8 cellular contexts compared by ENCODE assay signal in genomic region chr16:81095653-81095952, GRCh38. TPM values are rescaled to one million over a fixed set of nuclear protein-coding genes. Genes with fewer than 3 reads are reported as not detected.
DNase-seq lines count a peak whose midpoint lies in the region; ATAC-seq and TF ChIP-seq lines count a peak whose summit lies in the region.

No MANE protein-coding gene starts in this region.

- no peak overlapping the region for H4K91ac ChIP-seq in neuronal stem cell (ENCODE audit: low read depth, low read length, poor library complexity)

- no peak for TF ChIP-seq EP300 in SK-N-SH (IDR thresholded peaks at IDR 0.05; ENCODE audit: borderline replicate concordance in 1 of 2, low read depth in 1 of 2, low read length in 1 of 2)

- no peak for TF ChIP-seq RAD21 in SK-N-SH (IDR thresholded peaks at IDR 0.05; ENCODE audit: low read length)

- peak overlapping the region; percentile 83 to 93 for H3K4me3 ChIP-seq in SK-N-SH (ENCODE audit: low read depth in 2 of 2, low read length in 1 of 2)
- H3K4me3 ChIP-seq in ectodermal cell (ENCODE audit: insufficient read depth, low read depth, low read length), result peak overlapping the region; percentile 64
- H3K4me3 ChIP-seq in neuronal stem cell (ENCODE audit: low read length in 2 of 2), result peak overlapping the region; percentile 90 to 95

- peaks cover 2% of the 10 kb centered on the region for H3K79me1 ChIP-seq in neuronal stem cell (ENCODE audit: low read depth, low read length)

- no peaks in the 10 kb centered on the region for H3K9me3 ChIP-seq in SK-N-SH
- H3K9me3 ChIP-seq in KOPT-K1 (ENCODE audit: insufficient read depth, low read length, poor library complexity, severe bottlenecking), result no peaks in the 10 kb centered on the region
- no peaks in the 10 kb centered on the region for H3K9me3 ChIP-seq in ectodermal cell (ENCODE audit: control insufficient read depth, low read length)
- H3K9me3 ChIP-seq in neuronal stem cell (replicated peaks in 1 of 2; ENCODE audit: control insufficient read depth in 2 of 2, insufficient read depth in 1 of 2, low read depth in 1 of 2, low read length in 2 of 2), result no peaks in the 10 kb centered on the region

- H3K14ac ChIP-seq in neuronal stem cell (ENCODE audit: low read length), result no peak overlapping the region

- peak overlapping the region; percentile 95 for H3K18ac ChIP-seq in neuronal stem cell (ENCODE audit: low read length)

- TF ChIP-seq CTCF in SK-N-SH (IDR thresholded peaks at IDR 0.05), result no peak

- H3K23ac ChIP-seq in neuronal stem cell (ENCODE audit: low read depth, low read length, poor library complexity), result peak overlapping the region; percentile 85

- no peaks in the 10 kb centered on the region for H3F3A ChIP-seq in SK-N-SH (replicated peaks; ENCODE audit: insufficient read depth)

- no peak; the same call in 2 of the 3 replicates for ATAC-seq in SK-N-SH treated with all-trans-retinoic acid at 6 μM for 48 hours

- no peak overlapping the region for H3K4ac ChIP-seq in neuronal stem cell (ENCODE audit: low read length)

- peak overlapping the region; percentile 81 for H3K9ac ChIP-seq in SK-N-SH
- H3K9ac ChIP-seq in neuronal stem cell (ENCODE audit: low read depth, low read length, poor library complexity), result peak overlapping the region; percentile 94

- H2BK5ac ChIP-seq in neuronal stem cell (ENCODE audit: low read length), result peak overlapping the region; percentile 98

- no peaks in the 10 kb centered on the region for H3K27me3 ChIP-seq in SK-N-SH (ENCODE audit: insufficient read depth)
- H3K27me3 ChIP-seq in ectodermal cell (ENCODE audit: control insufficient read depth, insufficient read depth, low read length, poor library complexity, severe bottlenecking), result no peaks in the 10 kb centered on the region
- H3K27me3 ChIP-seq in neuronal stem cell (ENCODE audit: control insufficient read depth in 3 of 3, insufficient read depth in 3 of 3, low read depth in 1 of 3, low read length in 3 of 3), result no peaks in the 10 kb centered on the region

- H3K4me1 ChIP-seq in SK-N-SH (ENCODE audit: control insufficient read depth in 1 of 2, insufficient read depth in 2 of 2, low read depth in 1 of 2, low read length in 1 of 2) (peaks cover 0 to 4% of the 10 kb centered on the region in 2 experiments; a peak in 1 of 4 replicates), ectodermal cell (ENCODE audit: control insufficient read depth, insufficient read depth, low read length) (no peaks in the 10 kb centered on the region), neuronal stem cell (ENCODE audit: control insufficient read depth in 2 of 2, insufficient read depth in 1 of 2, low read depth in 1 of 2, low read length in 2 of 2) (peaks cover 1 to 3% of the 10 kb centered on the region in 2 donors)

- no peaks in the 10 kb centered on the region for H4K20me1 ChIP-seq in SK-N-SH (ENCODE audit: insufficient read depth)

- H2BK12ac ChIP-seq in neuronal stem cell (ENCODE audit: low read length), result no peak overlapping the region

- DNase-seq in SK-N-SH, result no peak
- no peak for DNase-seq in neuronal stem cell (ENCODE audit: low spot score)
- DNase-seq in nucleus accumbens (lab: John Stamatoyannopoulos, UW), result no peak
- DNase-seq in NCI-H524 (lab: John Stamatoyannopoulos, UW), result no peak
- no peak for DNase-seq in LoVo (ENCODE audit: low spot score)

- no peak overlapping the region for H4K8ac ChIP-seq in neuronal stem cell (ENCODE audit: low read depth, low read length)

- H3K36me3 ChIP-seq in SK-N-SH (replicated peaks in 1 of 2; ENCODE audit: control insufficient read depth in 1 of 2, insufficient read depth in 2 of 2, low read length in 1 of 2) (peaks cover 0 to 14% of the 10 kb centered on the region in 2 experiments), KOPT-K1 (ENCODE audit: insufficient read depth, low read length) (peaks cover 3% of the 10 kb centered on the region; the same call in 1 of the 2 replicates), ectodermal cell (ENCODE audit: control insufficient read depth, insufficient read depth, low read length) (no peaks in the 10 kb centered on the region), neuronal stem cell (replicated peaks in 1 of 2; ENCODE audit: control insufficient read depth in 2 of 2, insufficient read depth in 2 of 2, low read length in 2 of 2) (peaks cover 0 to 38% of the 10 kb centered on the region in 2 donors)

- CTCF ChIA-PET in SK-N-SH (lab: Yijun Ruan, JAX), result no interaction called here

- POLR2A ChIA-PET in SK-N-SH (lab: Yijun Ruan, JAX), result no interaction called here

- peak overlapping the region; percentile 90 for H2AFZ ChIP-seq in SK-N-SH (ENCODE audit: low read depth)
- peak overlapping the region; percentile 97 for H2AFZ ChIP-seq in neuronal stem cell (ENCODE audit: low read length)

- H2AK5ac ChIP-seq in neuronal stem cell (ENCODE audit: low read depth, low read length), result no peak overlapping the region

- WGBS in SK-N-SH (ENCODE audit: low lambda C conversion rate), result 0% methylated on average over 5 of the region's 22 CpGs
- WGBS in ectodermal cell, 2 experiments, result 0% methylated on average over 22 of the region's 22 CpGs
- no CpG with 5 or more reads among the region's 22 CpGs for WGBS in neuronal stem cell (ENCODE audit: extremely low coverage in 2 of 2, insufficient read length in 2 of 2, insufficient replicate concordance in 1 of 2), 2 donors

- H3K4me2 ChIP-seq in SK-N-SH (peak overlapping the region; percentile 95), neuronal stem cell (ENCODE audit: insufficient read depth, low read length, poor library complexity, severe bottlenecking) (peak overlapping the region; percentile 56)

- H3K27ac ChIP-seq in SK-N-SH (ENCODE audit: low read depth in 2 of 2, low read length in 1 of 2), result peak overlapping the region; percentile 64; a peak in 3 of 4 replicates
- H3K27ac ChIP-seq in KOPT-K1 (ENCODE audit: low read depth, low read length, poor library complexity, severe bottlenecking), result peak overlapping the region; percentile 66
- H3K27ac ChIP-seq in ectodermal cell (ENCODE audit: insufficient read depth, low read depth, low read length, poor library complexity, severe bottlenecking), result peak overlapping the region; percentile 90
- H3K27ac ChIP-seq in neuronal stem cell (replicated peaks; ENCODE audit: low read length), result peak overlapping the region; percentile 79

- peaks cover 51% of the 10 kb centered on the region for H3K79me2 ChIP-seq in SK-N-SH (ENCODE audit: insufficient read depth)

- peak overlapping the region; percentile 81 for H2BK15ac ChIP-seq in neuronal stem cell (ENCODE audit: low read length)

- no peaks in the 10 kb centered on the region for H3K9me2 ChIP-seq in SK-N-SH

- peak overlapping the region; percentile 72 for H2BK120ac ChIP-seq in neuronal stem cell (ENCODE audit: low read depth, low read length)

TF ChIP-seq in SK-N-SH, 30 proteins besides CTCF, POLR2A, EP300 and RAD21 (continues in another document):
- no peak for TF ChIP-seq FOSL2 (IDR thresholded peaks at IDR 0.05; ENCODE audit: borderline replicate concordance, low read depth)
- TF ChIP-seq, protein P1, sequence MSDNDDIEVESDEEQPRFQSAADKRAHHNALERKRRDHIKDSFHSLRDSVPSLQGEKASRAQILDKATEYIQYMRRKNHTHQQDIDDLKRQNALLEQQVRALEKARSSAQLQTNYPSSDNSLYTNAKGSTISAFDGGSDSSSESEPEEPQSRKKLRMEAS (IDR thresholded peaks at IDR 0.05; ENCODE audit: low read depth), result no peak
- TF ChIP-seq SMC3 (IDR thresholded peaks at IDR 0.05; ENCODE audit: low read depth, low read length), result no peak

TF ChIP-seq in SK-N-SH treated with all-trans-retinoic acid at 6 μM for 48 hours, 23 proteins besides CTCF, POLR2A, EP300 and RAD21:
- TF ChIP-seq RARB (CRISPR knock-in tag; IDR thresholded peaks at IDR 0.05) (no peak), ISL1 (CRISPR knock-in tag; IDR thresholded peaks at IDR 0.05) (no peak), ZFP30 (CRISPR knock-in tag; IDR thresholded peaks at IDR 0.05) (no peak), CSDC2 (CRISPR knock-in tag; IDR thresholded peaks at IDR 0.05) (no peak), ZNF8 (CRISPR knock-in tag; IDR thresholded peaks at IDR 0.05) (no peak), ZNF565 (CRISPR knock-in tag; conservative IDR thresholded peaks at IDR 0.05; ENCODE audit: low read depth) (no peak), TOX (CRISPR knock-in tag; IDR thresholded peaks at IDR 0.05; ENCODE audit: borderline replicate concordance) (no peak), ZFP3 (CRISPR knock-in tag; IDR thresholded peaks at IDR 0.05) (no peak)

RNA-seq across cellular contexts. Expression of gene GCSH, which starts 0.6 kb away (rescaled TPM):
- polyA plus RNA-seq in SK-N-SH (2012; rRNA removed), result 20.7 and 21.6 TPM in 2 replicates
- 36.6 and 54.5 TPM in 2 replicates for polyA plus RNA-seq in SK-N-SH (2012; cell fraction: cytosol; rRNA removed)
- 7.4 and 9.7 TPM in 2 replicates for polyA plus RNA-seq in SK-N-SH (2012; cell fraction: nucleus; rRNA removed)
- polyA plus RNA-seq in ectodermal cell (2013, experiment 1 of 4), result 118 TPM
- polyA plus RNA-seq in ectodermal cell (2013, experiment 2 of 4), result 121 TPM
- 116 TPM for polyA plus RNA-seq in ectodermal cell (2013, experiment 3 of 4)
- 110 TPM for polyA plus RNA-seq in ectodermal cell (2013, experiment 4 of 4)
- 90.2 TPM for polyA plus RNA-seq in neuronal stem cell (2013, experiment 1 of 2)
- polyA plus RNA-seq in neuronal stem cell (2013, experiment 2 of 2), result 85.5 TPM

RNA-seq across cellular contexts. Expression of gene C16orf46, which starts 18.6 kb away (rescaled TPM):
- polyA plus RNA-seq in SK-N-SH (2012; rRNA removed), result 1.2 and 1.5 TPM in 2 replicates
- 1.00 and 1.4 TPM in 2 replicates for polyA plus RNA-seq in SK-N-SH (2012; cell fraction: cytosol; rRNA removed)
- 1.1 and 2.6 TPM in 2 replicates for polyA plus RNA-seq in SK-N-SH (2012; cell fraction: nucleus; rRNA removed)
- 2.7 TPM for polyA plus RNA-seq in ectodermal cell (2013, experiment 1 of 4)
- 4.6 TPM for polyA plus RNA-seq in ectodermal cell (2013, experiment 2 of 4)
- 3.5 TPM for polyA plus RNA-seq in ectodermal cell (2013, experiment 3 of 4)
- 2.4 TPM for polyA plus RNA-seq in ectodermal cell (2013, experiment 4 of 4)
- polyA plus RNA-seq in neuronal stem cell (2013, experiment 1 of 2), result 4.7 TPM
- polyA plus RNA-seq in neuronal stem cell (2013, experiment 2 of 2), result 6.0 TPM

RNA-seq across cellular contexts. Expression of gene ATMIN, which starts 60.0 kb away (rescaled TPM):
- 15.3 and 20.4 TPM in 2 replicates for polyA plus RNA-seq in SK-N-SH (2012; rRNA removed)
- 21.8 and 22.6 TPM in 2 replicates for polyA plus RNA-seq in SK-N-SH (2012; cell fraction: cytosol; rRNA removed)
- polyA plus RNA-seq in SK-N-SH (2012; cell fraction: nucleus; rRNA removed), result 8.2 and 17.5 TPM in 2 replicates
- polyA plus RNA-seq in ectodermal cell (2013, experiment 1 of 4), result 72.3 TPM
- polyA plus RNA-seq in ectodermal cell (2013, experiment 2 of 4), result 83.4 TPM
- 63.7 TPM for polyA plus RNA-seq in ectodermal cell (2013, experiment 3 of 4)
- polyA plus RNA-seq in ectodermal cell (2013, experiment 4 of 4), result 73.0 TPM
- 39.4 TPM for polyA plus RNA-seq in neuronal stem cell (2013, experiment 1 of 2)
- polyA plus RNA-seq in neuronal stem cell (2013, experiment 2 of 2), result 39.6 TPM
